Comparison of ENCODE assay signal across 23 cellular contexts in the genomic region with DNA sequence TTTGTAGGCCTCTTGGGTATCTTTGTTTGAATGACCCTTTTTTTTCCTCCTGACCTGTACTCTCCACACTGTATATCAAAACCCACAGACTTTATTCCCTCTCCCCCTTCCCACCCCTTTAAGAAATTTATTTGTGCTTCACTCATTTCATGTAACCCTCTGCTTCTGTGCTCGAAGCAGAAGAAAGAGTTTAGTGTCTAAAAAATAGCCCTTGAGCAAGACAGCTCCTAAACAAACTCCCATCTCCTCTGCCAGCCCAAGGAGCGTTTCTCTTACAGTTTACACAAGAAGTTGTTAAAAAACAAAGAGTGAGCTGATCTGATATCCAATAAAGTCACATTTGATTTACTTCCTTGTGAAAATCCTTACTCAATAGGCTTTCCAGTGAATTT.
DNase-seq lines count a peak whose midpoint lies in the region; ATAC-seq and TF ChIP-seq lines count a peak whose summit lies in the region.
"Had no signal": no experiment of that assay in that cellular context is flagged by ENCODE, and none has a peak within 500 bp of the region (broad histone marks: within the 10 kb centered on the region; RNA-seq: fewer than 3 reads in every experiment).

No MANE protein-coding gene starts in this region.

- peak overlapping the region; percentile 72 to 84 (median 73) for H3K27ac Mint-ChIP-seq in nephron
- H3K27ac Mint-ChIP-seq: activated B cell treated with CpG ODN at 0.5 μM for 24 hours; activated naive CD8-positive, alpha-beta T cell treated with anti-CD3 and anti-CD28 coated beads for 36 hours; CD4-positive, CD25-positive, alpha-beta regulatory T cell; natural killer cell; stimulated activated effector memory CD8-positive, alpha-beta T cell treated with anti-CD3 and anti-CD28 coated beads, Interleukin-12 subunit alpha, Interleukin-12 subunit beta, amount 100 ng/mL, for 72 hours had no signal

- no peaks in the 10 kb centered on the region for H3K27me3 Mint-ChIP-seq in nephron (ENCODE audit: low read depth)
- H3K27me3 Mint-ChIP-seq: activated B cell treated with CpG ODN at 0.5 μM for 24 hours; CD4-positive, CD25-positive, alpha-beta regulatory T cell had no signal

- H3K4me1 Mint-ChIP-seq in nephron, result peaks cover 16% of the 10 kb centered on the region
- H3K4me1 Mint-ChIP-seq: activated B cell treated with CpG ODN at 0.5 μM for 24 hours; activated naive CD8-positive, alpha-beta T cell treated with anti-CD3 and anti-CD28 coated beads for 36 hours; CD4-positive, CD25-positive, alpha-beta regulatory T cell; natural killer cell; stimulated activated effector memory CD8-positive, alpha-beta T cell treated with anti-CD3 and anti-CD28 coated beads, Interleukin-12 subunit alpha, Interleukin-12 subunit beta, amount 100 ng/mL, for 72 hours had no signal

- no peaks in the 10 kb centered on the region for H3K36me3 Mint-ChIP-seq in nephron (ENCODE audit: low read depth)
- H3K36me3 Mint-ChIP-seq: activated naive CD8-positive, alpha-beta T cell treated with anti-CD3 and anti-CD28 coated beads for 36 hours; CD4-positive, CD25-positive, alpha-beta regulatory T cell; natural killer cell; stimulated activated effector memory CD8-positive, alpha-beta T cell treated with anti-CD3 and anti-CD28 coated beads, Interleukin-12 subunit alpha, Interleukin-12 subunit beta, amount 100 ng/mL, for 72 hours had no signal

- peak; percentile 52 for DNase-seq in HuH-7 (ENCODE audit: low spot score)
- peak; percentile 88 for DNase-seq in epidermal melanocyte (ENCODE audit: insufficient read length, low spot score)
- DNase-seq in glomerular visceral epithelial cell (ENCODE audit: extremely low spot score), result no peak
- no peak for DNase-seq in NCI-H774 (lab: John Stamatoyannopoulos, UW)
- DNase-seq: activated B cell treated with CpG ODN at 0.5 μM for 24 hours; activated CD4-positive, alpha-beta T cell treated with anti-CD3 and anti-CD28 coated beads, Interleukin-2, amount 50 U/mL, for 1 hour; activated effector memory CD4-positive, alpha-beta T cell treated with anti-CD3 and anti-CD28 coated beads, Interleukin-2, amount 50 U/mL, for 16 hours; activated naive CD8-positive, alpha-beta T cell treated with anti-CD3 and anti-CD28 coated beads for 36 hours; activated T-cell treated with anti-CD3 and anti-CD28 coated beads, Interleukin-2, amount 50 U/mL, for 1 hour; anterior cingulate cortex; CD4-positive, CD25-positive, alpha-beta regulatory T cell; IMR-90; kidney; natural killer cell; NCI-H1092; NCI-H1930; NCI-H82; T-helper 1 cell had no signal

- H3K27ac ChIP-seq in C4-2B, result peak overlapping the region; percentile 86
- H3K27ac ChIP-seq: upper lobe of left lung had no signal

- ATAC-seq in GM19395 (IDR thresholded peaks at IDR 0.05; ENCODE audit: unreplicated experiment), result no peak
- ATAC-seq: natural killer cell; stimulated activated effector memory CD8-positive, alpha-beta T cell treated with anti-CD3 and anti-CD28 coated beads, Interleukin-12 subunit alpha, Interleukin-12 subunit beta, amount 100 ng/mL, for 72 hours had no signal

- H3K9me3 Mint-ChIP-seq in nephron, result peaks cover 2% of the 10 kb centered on the region
- H3K9me3 Mint-ChIP-seq: activated naive CD8-positive, alpha-beta T cell treated with anti-CD3 and anti-CD28 coated beads for 36 hours; CD4-positive, CD25-positive, alpha-beta regulatory T cell; natural killer cell; stimulated activated effector memory CD8-positive, alpha-beta T cell treated with anti-CD3 and anti-CD28 coated beads, Interleukin-12 subunit alpha, Interleukin-12 subunit beta, amount 100 ng/mL, for 72 hours had no signal

- no peak overlapping the region for H3K4me3 Mint-ChIP-seq in nephron
- H3K4me3 Mint-ChIP-seq: activated B cell treated with CpG ODN at 0.5 μM for 24 hours; activated naive CD8-positive, alpha-beta T cell treated with anti-CD3 and anti-CD28 coated beads for 36 hours; CD4-positive, CD25-positive, alpha-beta regulatory T cell; natural killer cell; stimulated activated effector memory CD8-positive, alpha-beta T cell treated with anti-CD3 and anti-CD28 coated beads, Interleukin-12 subunit alpha, Interleukin-12 subunit beta, amount 100 ng/mL, for 72 hours had no signal

- TF ChIP-seq CTCF in C4-2B (conservative IDR thresholded peaks at IDR 0.05) (no peak), nephron (IDR thresholded peaks at IDR 0.05; ENCODE audit: unreplicated experiment in 3 of 3) (no peak)

Comparison
In these comparisons a context has a peak if more than half of its experiments do, and no peak if none do; other contexts are left out.
1. DNase-seq: peak in HuH-7 (single experiment) and epidermal melanocyte (single experiment); none in glomerular visceral epithelial cell (single experiment) and NCI-H774 (single experiment).